Comparison of ENCODE assay signal across 11 cellular contexts in the genomic region with DNA sequence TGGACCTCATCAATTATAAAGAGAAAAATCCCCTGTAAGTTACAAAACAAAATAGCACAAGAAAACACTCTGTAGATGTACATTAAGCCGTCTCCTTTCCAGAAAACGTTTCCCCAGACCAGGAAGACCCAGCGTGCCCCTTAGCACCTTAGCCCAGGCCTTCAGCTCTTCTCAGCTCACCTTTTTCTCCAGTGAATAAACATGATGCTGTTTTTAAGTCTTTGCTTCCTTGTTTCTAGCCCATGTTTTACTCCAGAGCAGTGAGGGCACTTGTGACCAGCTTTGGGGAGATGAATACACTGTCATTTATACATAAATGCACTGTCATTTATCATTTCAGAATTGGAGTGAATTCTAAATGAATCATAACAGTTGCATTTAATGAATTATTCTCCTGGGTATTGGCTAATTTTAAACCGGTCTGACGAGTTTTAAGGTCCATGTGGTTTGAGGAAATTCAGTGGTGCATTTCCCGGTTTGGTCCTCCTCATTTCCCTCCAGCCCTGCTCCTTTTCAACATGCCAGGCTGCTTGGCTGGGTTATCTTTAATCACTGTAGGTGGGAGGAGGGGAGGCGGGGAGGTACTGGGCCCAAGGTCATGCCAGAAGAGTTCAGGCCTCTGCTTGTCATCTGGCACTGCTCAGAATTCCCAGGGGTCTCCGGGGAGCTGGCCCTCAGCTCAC. TPM values are rescaled to one million over a fixed set of nuclear protein-coding genes. Genes with fewer than 3 reads are reported as not detected.
A peak's percentile ranks its signal among the peaks of the same experiment; 100 is the strongest.
DNase-seq lines count a peak whose midpoint lies in the region; ATAC-seq, FAIRE-seq and TF ChIP-seq lines count a peak whose summit lies in the region.
"Had no signal": no experiment of that assay in that cellular context is flagged by ENCODE, and none has a peak within 500 bp of the region (broad histone marks: within the 10 kb centered on the region; RNA-seq: fewer than 3 reads in every experiment).

No MANE protein-coding gene starts in this region.

- POLR2A ChIA-PET in K562 (lab: Yijun Ruan, JAX): no interaction called here

- DNase-seq in NCI-H1048 (lab: John Stamatoyannopoulos, UW): peak; percentile 20
- DNase-seq in K562 (ENCODE audit: extremely low read depth in 1 of 4, low spot score in 3 of 4): no peak
- DNase-seq in kidney glomerular epithelial cell (lab: John Stamatoyannopoulos, UW): peak; percentile 25
- no peak for DNase-seq in dorsolateral prefrontal cortex
- DNase-seq in hippocampal formation (lab: John Stamatoyannopoulos, UW): no peak
- no peak for DNase-seq in T-helper 1 cell
- DNase-seq: activated CD8-positive, alpha-beta T cell treated with anti-CD3 and anti-CD28 coated beads, Interleukin-2, amount 10 ng/mL, durations not matched to agents 7 days and 5 days; islet precursor cell; OCI-M1 had no signal

- intact Hi-C loops in K562 (cut with micrococcal nuclease): no loop called here
- intact Hi-C loops in dorsolateral prefrontal cortex (cut with DNase I): no loop called here

- ATAC-seq in K562 (no peak), GM19395 (IDR thresholded peaks at IDR 0.05; ENCODE audit: unreplicated experiment) (no peak)
- ATAC-seq: activated CD8-positive, alpha-beta T cell treated with anti-CD3 and anti-CD28 coated beads, Interleukin-2, amount 10 ng/mL, durations not matched to agents 7 days and 5 days had no signal

- H3K36me3 ChIP-seq in K562 (ENCODE audit: control insufficient read depth, insufficient read depth, low read length): no peaks in the 10 kb centered on the region
- H3K36me3 ChIP-seq in subcutaneous abdominal adipose tissue (ENCODE audit: control insufficient read depth in 5 of 5, insufficient read depth in 5 of 5, low read length in 5 of 5): no peaks in the 10 kb centered on the region

- CTCF ChIA-PET in K562 (lab: Yijun Ruan, JAX; ENCODE audit: low intra/inter-chr PET ratio): no interaction called here

- no TSS peak for BruUV-seq in K562 (replicated peaks; lab: Mats Ljungman, UMichigan)

- no peak overlapping the region for H3K4me2 ChIP-seq in K562 (ENCODE audit: insufficient read depth, low read length)

- H3K27ac ChIP-seq in K562 (ENCODE audit: extremely low read depth, low read depth, low read length) (no peak overlapping the region), subcutaneous abdominal adipose tissue (ENCODE audit: low read depth, low read length) (peak overlapping the region; percentile 64), dorsolateral prefrontal cortex (peak overlapping the region in 1 of 59 donors; percentile 32)

- H2AFZ ChIP-seq in K562 (ENCODE audit: low read depth, low read length): no peak overlapping the region

- no peaks in the 10 kb centered on the region for H3K79me2 ChIP-seq in K562 (ENCODE audit: control insufficient read depth, insufficient read depth, low read length)

- no peak for TF ChIP-seq EP300 in K562 (IDR thresholded peaks at IDR 0.05; ENCODE audit: low read length)

- H3K27me3 ChIP-seq in K562 (ENCODE audit: control insufficient read depth in 2 of 2, insufficient read depth in 2 of 2, low read length in 2 of 2) (peaks cover 11 to 14% of the 10 kb centered on the region in 2 experiments; a peak in 3 of 5 replicates), subcutaneous abdominal adipose tissue (ENCODE audit: control insufficient read depth in 5 of 5, insufficient read depth in 4 of 5, low read length in 5 of 5) (no peaks in the 10 kb centered on the region), dorsolateral prefrontal cortex (no peaks in the 10 kb centered on the region)

- no peaks in the 10 kb centered on the region for H3K9me3 ChIP-seq in K562 (replicated peaks; ENCODE audit: control insufficient read depth, insufficient read depth, low read depth, low read length)
- H3K9me3 ChIP-seq in subcutaneous abdominal adipose tissue (ENCODE audit: control insufficient read depth in 5 of 5, low read length in 5 of 5): no peaks in the 10 kb centered on the region

- H3K4me3 ChIP-seq in K562: no peak overlapping the region
- no peak overlapping the region for H3K4me3 ChIP-seq in subcutaneous abdominal adipose tissue (ENCODE audit: low read depth in 1 of 5, low read length in 5 of 5)
- H3K4me3 ChIP-seq in dorsolateral prefrontal cortex: no peak overlapping the region

- TF ChIP-seq CTCF in K562 (IDR thresholded peaks at IDR 0.05 in 2 of 3, conservative IDR thresholded peaks at IDR 0.05 in 1 of 3; ENCODE audit: insufficient read depth in 2 of 3, low read depth in 1 of 3, low read length in 3 of 3): no peak
- TF ChIP-seq CTCF in dorsolateral prefrontal cortex (IDR thresholded peaks at IDR 0.05 in 54 of 56, conservative IDR thresholded peaks at IDR 0.05 in 2 of 56; ENCODE audit: low read depth in 1 of 56, partially characterized antibody in 56 of 56): no peak

- TF ChIP-seq RAD21 in K562 (CRISPR knock-in tag; conservative IDR thresholded peaks at IDR 0.05 in 1 of 2, IDR thresholded peaks at IDR 0.05 in 1 of 2): no peak

- H3K4me1 ChIP-seq in K562 (replicated peaks in 1 of 2; ENCODE audit: control insufficient read depth in 2 of 2, insufficient read depth in 2 of 2, low read length in 2 of 2): no peaks in the 10 kb centered on the region; a peak in 1 of 5 replicates
- H3K4me1 ChIP-seq in subcutaneous abdominal adipose tissue (ENCODE audit: control insufficient read depth in 5 of 5, insufficient read depth in 5 of 5, low read length in 5 of 5): peaks cover 2 to 31% (median 22%) of the 10 kb centered on the region in 5 donors

- no peak for FAIRE-seq in K562 (lab: Jason Lieb, UNC)

- no peak for TF ChIP-seq POLR2A in K562 (conservative IDR thresholded peaks at IDR 0.05)

- in situ Hi-C loops in K562 (cut with MboI): no loop called here

- no peaks in the 10 kb centered on the region for H3K9me1 ChIP-seq in K562 (ENCODE audit: control insufficient read depth, insufficient read depth, low read length)

- H4K20me1 ChIP-seq in K562 (replicated peaks; ENCODE audit: control insufficient read depth, insufficient read depth, low read length): no peaks in the 10 kb centered on the region

- WGBS in K562 (ENCODE audit: insufficient coverage, low coverage, missing lambda C conversion rate): 12% methylated on average over 8 of the region's 8 CpGs

- H3K9ac ChIP-seq in K562 (ENCODE audit: insufficient read depth in 1 of 2, low read depth in 2 of 2, low read length in 2 of 2) (no peak overlapping the region), subcutaneous abdominal adipose tissue (ENCODE audit: low read length in 5 of 5) (peak overlapping the region in 1 of 5 donors; percentile 17)

TF ChIP-seq in K562, 482 proteins besides CTCF, POLR2A, EP300 and RAD21 (continues in another document):
- no peak for TF ChIP-seq CREB1 (IDR thresholded peaks at IDR 0.05)
- TF ChIP-seq CREB1 (CRISPR knock-in tag; IDR thresholded peaks at IDR 0.05): no peak
- no peak for TF ChIP-seq TCF3 (CRISPR knock-in tag; IDR thresholded peaks at IDR 0.05)
- TF ChIP-seq, protein P1, sequence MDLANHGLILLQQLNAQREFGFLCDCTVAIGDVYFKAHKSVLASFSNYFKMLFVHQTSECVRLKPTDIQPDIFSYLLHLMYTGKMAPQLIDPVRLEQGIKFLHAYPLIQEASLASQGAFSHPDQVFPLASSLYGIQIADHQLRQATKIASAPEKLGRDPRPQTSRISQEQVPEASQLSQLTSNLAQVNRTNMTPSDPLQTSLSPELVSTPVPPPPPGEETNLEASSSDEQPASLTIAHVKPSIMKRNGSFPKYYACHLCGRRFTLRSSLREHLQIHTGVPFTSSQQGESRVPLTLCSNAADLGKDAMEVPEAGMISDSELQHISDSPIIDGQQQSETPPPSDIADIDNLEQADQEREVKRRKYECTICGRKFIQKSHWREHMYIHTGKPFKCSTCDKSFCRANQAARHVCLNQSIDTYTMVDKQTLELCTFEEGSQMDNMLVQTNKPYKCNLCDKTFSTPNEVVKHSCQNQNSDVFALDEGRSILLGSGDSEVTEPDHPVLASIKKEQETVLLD (IDR thresholded peaks at IDR 0.05): no peak

RNA-seq across cellular contexts. Expression of gene PRKCE, which starts 23.8 kb away (rescaled TPM):
- 0.86 and 1.5 TPM in 2 replicates for total RNA-seq in K562 (2011; cell fraction: chromatin; rRNA removed; ENCODE audit: low replicate concordance)
- total RNA-seq in K562 (2011; cell fraction: nucleolus; rRNA removed): 0.67 and 1.2 TPM in 2 replicates
- total RNA-seq in K562 (2011; cell fraction: nucleoplasm; rRNA removed): 0.92 and 1.0 TPM in 2 replicates
- total RNA-seq in K562 (2014; rRNA removed) (0.18 and 0.20 TPM in 2 replicates), K562 (2014; rRNA removed; fragmentation: Illumina TruSeq; extraction: Trizol) (0.11 and 0.48 TPM in 2 replicates), K562 (2015; rRNA removed; fragmentation: Illumina TruSeq; extraction: Trizol) (0.41 and 0.69 TPM in 2 replicates), K562 (2021) (0.58 and 1.0 TPM in 2 replicates), dorsolateral prefrontal cortex (100 to 1,000 TPM in 118 of 120 experiments, 10 to 100 TPM in 2; 75.3 to 231 (median 164) TPM)
- polyA plus RNA-seq in K562 (2011; rRNA removed) (0.19 and 0.21 TPM in 2 replicates), K562 (2014; fragmentation: Illumina TruSeq; extraction: Trizol) (0.22 and 0.33 TPM in 2 replicates), K562 (2014; fragmentation: Nextera tagmentation; extraction: Ambion mirVana) (under 1 TPM in 1 of 2 experiments, not detected in 1; 0.06 TPM), K562 (2014; rRNA removed) (0.26 and 0.48 TPM in 2 replicates)
- polyA plus RNA-seq in K562 (2011; cell fraction: cytosol; rRNA removed): 0.06 and 0.15 TPM in 2 replicates
- 0.29 and 0.67 TPM in 2 replicates for polyA plus RNA-seq in K562 (2011; cell fraction: nucleus; rRNA removed)
- polyA plus RNA-seq in K562 (2012): 0.17 and 1.1 TPM in 2 replicates
- polyA minus RNA-seq in K562 (2011; rRNA and poly(A)+ RNA removed): 0.18 TPM in 2 replicates
- polyA minus RNA-seq in K562 (2011; cell fraction: cytosol; rRNA and poly(A)+ RNA removed): not detected in 2 replicates
- polyA minus RNA-seq in K562 (2011; cell fraction: nucleus; rRNA and poly(A)+ RNA removed): 0.33 and 0.54 TPM in 2 replicates

Comparison
In these comparisons a context has a peak if more than half of its experiments do, and no peak if none do; other contexts are left out.
1. DNase-seq: peak in NCI-H1048 (single experiment) and kidney glomerular epithelial cell (single experiment); none in K562 (0 of 4), dorsolateral prefrontal cortex (0 of 10), hippocampal formation (0 of 2) and T-helper 1 cell (0 of 5).
2. RNA of gene PRKCE, which starts 23.8 kb away (total RNA-seq): 75.3 to 231 TPM in dorsolateral prefrontal cortex; 0.11 to 1.5 TPM in K562; every median in the first group is over 10 times any median in the second.